In genomic region chr3:105516972-105517371, GRCh38 we compare ENCODE assay signal across 20 cellular contexts.
DNase-seq lines count a peak whose midpoint lies in the region; ATAC-seq and TF ChIP-seq lines count a peak whose summit lies in the region.
"Had no signal": no experiment of that assay in that cellular context is flagged by ENCODE, and none has a peak within 500 bp of the region (broad histone marks: within the 10 kb centered on the region; RNA-seq: fewer than 3 reads in every experiment).

No MANE protein-coding gene starts in this region.

- H4K20me1 ChIP-seq in IMR-90 (ENCODE audit: insufficient read depth, low read length): 0 out of 2 replicates have a peak, but pooled peaks cover 4% of the 10 kb centered on the region

- H3K4me2 ChIP-seq in IMR-90 (ENCODE audit: low read depth, low read length): no peak overlapping the region
- H3K4me2 ChIP-seq: BLaER1 treated with 17β-estradiol and CSF1 and Interleukin-3, amounts not matched to agents 10 nM and 100 nM had no signal

- POLR2A ChIA-PET in IMR-90 (lab: Charles Lee; ENCODE audit: unreplicated experiment): interaction anchor here (0.6 kb wide), 1 partner anchor 149 kb away, joined by 3 read pairs; no protein-coding TSS in a partner anchor

- H3K9me1 ChIP-seq in IMR-90 (ENCODE audit: insufficient read depth, low read length): no peaks in the 10 kb centered on the region

- no peak overlapping the region for H3K4ac ChIP-seq in IMR-90 (ENCODE audit: low read depth, low read length)

- dilution Hi-C loops in IMR-90 (cut with HindIII; ENCODE audit: low sequenced_read_pairs, unreplicated experiment): no loop called here

- no peak overlapping the region for H2AK5ac ChIP-seq in IMR-90 (ENCODE audit: low read depth, low read length)

- no peak overlapping the region for H2AK9ac ChIP-seq in IMR-90 (replicated peaks; ENCODE audit: low read depth, low read length, poor library complexity)

- H4K8ac ChIP-seq in IMR-90 (ENCODE audit: low read depth in 2 of 2, low read length in 2 of 2): peak overlapping the region in 1 of 2 experiments; percentile 55; a peak in 2 of 4 replicates

- in situ Hi-C loops in IMR-90 (cut with MboI; ENCODE audit: low sequenced_read_pairs): loop anchor here (10.0 kb wide), 1 partner anchor 1242 kb away; no protein-coding TSS in a partner anchor
- in situ Hi-C loops in brain microvascular endothelial cell (cut with HindIII; ENCODE audit: low pct_ligation_motif_present, low sequenced_read_pairs): no loop called here

- no peak overlapping the region for H2AFZ ChIP-seq in IMR-90 (replicated peaks; ENCODE audit: low read length, poor library complexity)
- H2AFZ ChIP-seq: GM23248 had no signal

- peak; percentile 30 for TF ChIP-seq CTCF in IMR-90 (conservative IDR thresholded peaks at IDR 0.05; ENCODE audit: low read depth, low read length)
- peak; percentile 33 for TF ChIP-seq CTCF in brain microvascular endothelial cell (IDR thresholded peaks at IDR 0.05; ENCODE audit: low read depth, low read length, missing control alignments)

- TF ChIP-seq POLR2A in IMR-90 (IDR thresholded peaks at IDR 0.05; ENCODE audit: low read depth, low read length): no peak

- H4K91ac ChIP-seq in IMR-90 (ENCODE audit: insufficient read depth, low read depth, low read length): no peak overlapping the region

- no peak overlapping the region for H3K4me3 ChIP-seq in IMR-90 (ENCODE audit: insufficient read depth, low read depth, low read length)
- H3K4me3 ChIP-seq in brain microvascular endothelial cell (ENCODE audit: low read depth, low read length): no peak overlapping the region
- H3K4me3 ChIP-seq: BLaER1 treated with 17β-estradiol and CSF1 and Interleukin-3, amounts not matched to agents 10 nM and 100 nM; colonic mucosa; GM23248; MG63; sigmoid colon had no signal

- peaks cover 2% of the 10 kb centered on the region; the same call in 1 of the 2 replicates for H3K4me1 ChIP-seq in IMR-90 (ENCODE audit: control insufficient read depth, insufficient read depth, low read length)
- H3K4me1 ChIP-seq: BLaER1 treated with 17β-estradiol and CSF1 and Interleukin-3, amounts not matched to agents 10 nM and 100 nM; colonic mucosa had no signal

- H2BK15ac ChIP-seq in IMR-90 (ENCODE audit: low read depth, low read length): 0 out of 3 replicates have a peak overlapping the region, but pooled peaks have one; percentile 30

- peak overlapping the region; percentile 78 for H2BK5ac ChIP-seq in IMR-90 (ENCODE audit: low read depth, low read length, poor library complexity, severe bottlenecking)

- no peak overlapping the region for H3K18ac ChIP-seq in IMR-90 (ENCODE audit: low read depth, low read length)

- H3K36me3 ChIP-seq in IMR-90 (ENCODE audit: control insufficient read depth, insufficient read depth, low read length): no peaks in the 10 kb centered on the region
- no peaks in the 10 kb centered on the region for H3K36me3 ChIP-seq in brain microvascular endothelial cell (replicated peaks)
- H3K36me3 ChIP-seq: colonic mucosa, MG63, sigmoid colon had no signal

- H3K56ac ChIP-seq in IMR-90 (ENCODE audit: extremely low read depth, insufficient read depth, low read length): no peak overlapping the region

- no peak overlapping the region for H3K14ac ChIP-seq in IMR-90 (replicated peaks; ENCODE audit: low read depth, low read length)

- H2BK20ac ChIP-seq in IMR-90 (ENCODE audit: low read depth, low read length): no peak overlapping the region

- no TSS peak for BruUV-seq in IMR-90 (replicated peaks; lab: Mats Ljungman, UMichigan)

- no peaks in the 10 kb centered on the region for H3K9me3 ChIP-seq in IMR-90 (ENCODE audit: control insufficient read depth, insufficient read depth, low read length)
- H3K9me3 ChIP-seq: BLaER1 treated with 17β-estradiol and CSF1 and Interleukin-3, amounts not matched to agents 10 nM and 100 nM; colonic mucosa; sigmoid colon had no signal

- intact Hi-C loops in IMR-90 (cut with micrococcal nuclease): loop anchor here (5.0 kb wide), 2 partner anchors 130 to 915 kb away; no protein-coding TSS in a partner anchor

- H3K27me3 ChIP-seq in IMR-90 (ENCODE audit: control insufficient read depth, insufficient read depth, low read length) (no peaks in the 10 kb centered on the region), brain microvascular endothelial cell (replicated peaks) (no peaks in the 10 kb centered on the region), layer of hippocampus (ENCODE audit: control insufficient read depth, insufficient read depth, low read length) (no peaks in the 10 kb centered on the region)
- H3K27me3 ChIP-seq: BLaER1 treated with 17β-estradiol and CSF1 and Interleukin-3, amounts not matched to agents 10 nM and 100 nM; colonic mucosa; MG63; sigmoid colon had no signal

- WGBS in IMR-90 (ENCODE audit: extremely low coverage in 2 of 2, insufficient read length in 1 of 2), 2 experiments: 33% methylated on average over 1 of the region's 6 CpGs; no CpG with 5 or more reads in 1 of the 2 experiments

- H4K5ac ChIP-seq in IMR-90 (ENCODE audit: low read depth, low read length): no peak overlapping the region; the same call in 1 of the 2 replicates

- H2BK120ac ChIP-seq in IMR-90 (ENCODE audit: low read depth, low read length): no peak overlapping the region; the same call in 1 of the 2 replicates

- no peak for TF ChIP-seq RAD21 in IMR-90 (IDR thresholded peaks at IDR 0.05; ENCODE audit: low read length)

- DNase-seq in IMR-90 (no peak), brain microvascular endothelial cell (no peak), substantia nigra (lab: John Stamatoyannopoulos, UW) (peak in 10 of 49 donors; percentile 4 to 29 (median 18)), kidney glomerular epithelial cell (lab: John Stamatoyannopoulos, UW) (no peak)
- DNase-seq: activated CD4-positive, alpha-beta T cell treated with anti-CD3 and anti-CD28 coated beads, Interleukin-2, amount 50 U/mL, for 48 hours; colonic mucosa; erythroblast; GM23248; left ventricle myocardium superior; MG63; NCI-H2081 treated with DMSO at 0.1 percent for 48 hours; NCI-H774; SHP77 treated with DMSO at 0.1 percent for 48 hours; sigmoid colon; T1000 had no signal

- no peak overlapping the region for H3K27ac ChIP-seq in IMR-90 (ENCODE audit: insufficient read depth, low read length)
- no peak overlapping the region for H3K27ac ChIP-seq in brain microvascular endothelial cell
- H3K27ac ChIP-seq in layer of hippocampus (ENCODE audit: low read depth, low read length): peak overlapping the region; percentile 27
- peak overlapping the region; percentile 70 for H3K27ac ChIP-seq in substantia nigra (ENCODE audit: low read depth, low read length, poor library complexity, severe bottlenecking)
- H3K27ac ChIP-seq: BLaER1 treated with 17β-estradiol and CSF1 and Interleukin-3, amounts not matched to agents 10 nM and 100 nM; colonic mucosa; GM23248; sigmoid colon had no signal

- CTCF ChIA-PET in IMR-90 (lab: Yijun Ruan, JAX): interaction anchor here (0.6 to 2.5 kb wide), 6 partner anchors 10 to 913 kb away, joined by 3 to 7 read pairs (median 4); partner anchors contain the start of gene ALCAM

- H3K23ac ChIP-seq in IMR-90 (ENCODE audit: low read depth, low read length): peak overlapping the region; percentile 97; the same call in 1 of the 2 replicates

- H3K9ac ChIP-seq in IMR-90 (ENCODE audit: low read depth, low read length): no peak overlapping the region
- H3K9ac ChIP-seq: BLaER1 treated with 17β-estradiol and CSF1 and Interleukin-3, amounts not matched to agents 10 nM and 100 nM; GM23248 had no signal

- H3K79me1 ChIP-seq in IMR-90 (ENCODE audit: low read depth in 1 of 2, low read length in 2 of 2): peaks cover 20 to 52% of the 10 kb centered on the region in 2 experiments

- ATAC-seq in IMR-90 (ENCODE audit: low read depth) (no peak), GM21367 (IDR thresholded peaks at IDR 0.05; ENCODE audit: unreplicated experiment) (no peak), HG02642 (IDR thresholded peaks at IDR 0.05; ENCODE audit: poor library complexity, unreplicated experiment) (no peak)
- ATAC-seq: left ventricle myocardium superior; stimulated activated effector memory CD8-positive, alpha-beta T cell treated with anti-CD3 and anti-CD28 coated beads, Interleukin-12 subunit alpha, Interleukin-12 subunit beta, amount 100 ng/mL, for 72 hours had no signal

TF ChIP-seq in IMR-90, 13 proteins besides CTCF, POLR2A, EP300 and RAD21:
- TF ChIP-seq MAFK (IDR thresholded peaks at IDR 0.05; ENCODE audit: low read depth, low read length) (no peak), FOS (IDR thresholded peaks at IDR 0.05; ENCODE audit: low read depth, low read length) (no peak), NFE2L2 (IDR thresholded peaks at IDR 0.05; ENCODE audit: low read depth, low read length) (no peak), CEBPB (IDR thresholded peaks at IDR 0.05; ENCODE audit: low read depth, low read length) (no peak), MAZ (IDR thresholded peaks at IDR 0.05; ENCODE audit: borderline replicate concordance, low read depth, low read length) (no peak), USF2 (IDR thresholded peaks at IDR 0.05; ENCODE audit: low read depth, low read length) (no peak), RCOR1 (IDR thresholded peaks at IDR 0.05; ENCODE audit: insufficient replicate concordance, low read length) (no peak), CHD1 (IDR thresholded peaks at IDR 0.05; ENCODE audit: low read depth, low read length) (no peak), RFX5 (IDR thresholded peaks at IDR 0.05; ENCODE audit: low read depth, low read length) (no peak), SMC3 (IDR thresholded peaks at IDR 0.05; ENCODE audit: low read depth, low read length) (no peak), MXI1 (IDR thresholded peaks at IDR 0.05; ENCODE audit: borderline replicate concordance, low read depth, low read length) (no peak), BHLHE40 (IDR thresholded peaks at IDR 0.05; ENCODE audit: low read depth, low read length) (no peak), ELK1 (IDR thresholded peaks at IDR 0.05; ENCODE audit: borderline replicate concordance, low read depth, low read length) (no peak)

Comparison
In these comparisons a context has a peak if more than half of its experiments do, and no peak if none do; other contexts are left out.
1. H3K27ac ChIP-seq: peak in layer of hippocampus (single experiment) and substantia nigra (single experiment); none in IMR-90 (single experiment) and brain microvascular endothelial cell (single experiment).